ENCODE assay signal across 1 cellular context in the genomic region with DNA sequence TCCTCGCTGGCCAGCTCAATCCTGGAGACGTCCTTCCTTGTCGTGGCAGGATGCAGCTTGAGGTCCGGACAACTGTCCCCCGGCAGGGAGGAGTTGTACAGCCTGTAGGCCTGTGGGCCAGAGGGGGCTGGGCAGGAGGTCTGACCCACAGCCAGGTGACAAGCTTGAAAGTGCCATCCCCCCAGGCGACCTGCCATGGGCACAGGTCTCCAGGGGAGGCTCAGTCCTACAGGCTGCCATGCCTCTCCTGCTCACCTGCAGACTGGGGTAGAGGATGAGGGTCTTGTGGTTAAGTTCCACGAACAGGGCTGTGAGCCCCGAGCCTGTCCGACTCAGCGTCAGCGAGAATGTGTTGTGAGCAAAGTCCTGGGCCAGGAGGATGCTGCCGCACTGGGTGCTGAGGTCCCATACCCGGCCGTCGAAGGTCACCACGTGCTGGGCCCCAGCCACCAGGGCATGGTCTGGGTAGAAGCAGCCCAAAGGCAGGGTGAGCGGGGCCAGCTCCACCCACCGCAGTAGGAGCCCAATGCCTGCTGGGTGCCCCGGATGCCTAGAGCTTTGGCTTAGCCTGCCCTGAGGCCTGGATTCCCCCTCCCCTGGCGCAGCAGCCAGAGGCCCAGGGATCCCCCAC.
TF ChIP-seq lines count a peak whose summit lies in the region.

No MANE protein-coding gene starts in this region.

TF ChIP-seq in H1, 55 proteins besides CTCF, POLR2A, EP300 and RAD21 (continued from another document):
- TF ChIP-seq CHD2 (IDR thresholded peaks at IDR 0.05; ENCODE audit: low read length) (no peak), PHF8 (conservative IDR thresholded peaks at IDR 0.05; ENCODE audit: low read depth, low read length) (no peak), CREB1 (IDR thresholded peaks at IDR 0.05) (no peak), HDAC2 (IDR thresholded peaks at IDR 0.05; ENCODE audit: borderline replicate concordance in 1 of 2, low read depth in 2 of 2, low read length in 2 of 2) (no peak), CHD1 (IDR thresholded peaks at IDR 0.05; ENCODE audit: low read depth, low read length) (no peak), TEAD4 (IDR thresholded peaks at IDR 0.05; ENCODE audit: low read depth, low read length) (no peak), SP1 (IDR thresholded peaks at IDR 0.05; ENCODE audit: low read depth, low read length) (no peak), TBP (IDR thresholded peaks at IDR 0.05; ENCODE audit: low read depth, low read length) (no peak)
